18 cellular contexts compared by ENCODE assay signal in genomic region chr10:100483876-100484666, GRCh38. TPM values are rescaled to one million over a fixed set of nuclear protein-coding genes. Genes with fewer than 3 reads are reported as not detected.
"Had no signal": no experiment of that assay in that cellular context is flagged by ENCODE, and none has a peak within 500 bp of the region (broad histone marks: within the 10 kb centered on the region; RNA-seq: fewer than 3 reads in every experiment).

No MANE protein-coding gene starts in this region.

- H3K27ac Mint-ChIP-seq: activated naive CD4-positive, alpha-beta T cell treated with anti-CD3 and anti-CD28 coated beads for 36 hours; WTC11 had no signal

- FAIRE-seq: kidney, pancreas had no signal

- ATAC-seq: left lung; pancreas; stimulated activated effector memory CD8-positive, alpha-beta T cell treated with anti-CD3 and anti-CD28 coated beads, Interleukin-12 subunit alpha, Interleukin-12 subunit beta, amount 100 ng/mL, for 72 hours; WTC11 had no signal

- H3K9me3 Mint-ChIP-seq: activated naive CD4-positive, alpha-beta T cell treated with anti-CD3 and anti-CD28 coated beads for 36 hours; stimulated activated effector memory CD8-positive, alpha-beta T cell treated with anti-CD3 and anti-CD28 coated beads, Interleukin-12 subunit alpha, Interleukin-12 subunit beta, amount 100 ng/mL, for 72 hours; WTC11 had no signal

- H3K36me3 ChIP-seq: colonic mucosa, pancreas had no signal

- H3K4me3 ChIP-seq: adrenal gland, colonic mucosa, esophagus squamous epithelium, left lung, pancreas, SK-N-MC had no signal

- H3K27me3 ChIP-seq: pancreas had no signal

- DNase-seq: activated CD4-positive, alpha-beta T cell treated with anti-CD3 and anti-CD28 coated beads for 48 hours; activated naive CD4-positive, alpha-beta T cell treated with anti-CD3 and anti-CD28 coated beads for 36 hours; activated T-cell treated with anti-CD3 and anti-CD28 coated beads for 4 hours; adrenal gland; colonic mucosa; esophagus squamous epithelium; hippocampal formation; kidney; left lung; mesenchymal stem cell; pancreas; retina had no signal

- H3K27ac ChIP-seq: adrenal gland, colonic mucosa, esophagus squamous epithelium, left lung, pancreas, SK-N-MC had no signal

RNA-seq across cellular contexts. Expression of gene WNT8B, which starts 21.3 kb away (rescaled TPM):
- total RNA-seq: cardiac septum, colonic mucosa, esophagus squamous epithelium, fibroblast of villous mesenchyme, glomerular endothelial cell, kidney had no signal
